Comparison of ENCODE assay signal across 1 cellular context in genomic region chr11:69474736-69475135, GRCh38.
TF ChIP-seq lines count a peak whose summit lies in the region.

No MANE protein-coding gene starts in this region.

TF ChIP-seq in H1, 55 proteins besides CTCF, POLR2A, EP300 and RAD21:
- no peak for TF ChIP-seq TAF1 (IDR thresholded peaks at IDR 0.05; ENCODE audit: low read depth, low read length)
- TF ChIP-seq SP4 (IDR thresholded peaks at IDR 0.05; ENCODE audit: low read length): no peak
- no peak for TF ChIP-seq SUZ12 (IDR thresholded peaks at IDR 0.05; ENCODE audit: low read length)
- no peak for TF ChIP-seq CREB1 (IDR thresholded peaks at IDR 0.05)
- TF ChIP-seq SAP30 (IDR thresholded peaks at IDR 0.05; ENCODE audit: insufficient read depth, insufficient replicate concordance, low read length): no peak
- TF ChIP-seq RFX5 (IDR thresholded peaks at IDR 0.05; ENCODE audit: borderline replicate concordance, low read depth, low read length): no peak
- TF ChIP-seq, protein P1, sequence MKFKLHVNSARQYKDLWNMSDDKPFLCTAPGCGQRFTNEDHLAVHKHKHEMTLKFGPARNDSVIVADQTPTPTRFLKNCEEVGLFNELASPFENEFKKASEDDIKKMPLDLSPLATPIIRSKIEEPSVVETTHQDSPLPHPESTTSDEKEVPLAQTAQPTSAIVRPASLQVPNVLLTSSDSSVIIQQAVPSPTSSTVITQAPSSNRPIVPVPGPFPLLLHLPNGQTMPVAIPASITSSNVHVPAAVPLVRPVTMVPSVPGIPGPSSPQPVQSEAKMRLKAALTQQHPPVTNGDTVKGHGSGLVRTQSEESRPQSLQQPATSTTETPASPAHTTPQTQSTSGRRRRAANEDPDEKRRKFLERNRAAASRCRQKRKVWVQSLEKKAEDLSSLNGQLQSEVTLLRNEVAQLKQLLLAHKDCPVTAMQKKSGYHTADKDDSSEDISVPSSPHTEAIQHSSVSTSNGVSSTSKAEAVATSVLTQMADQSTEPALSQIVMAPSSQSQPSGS (IDR thresholded peaks at IDR 0.05; ENCODE audit: low read length): no peak
- no peak for TF ChIP-seq SRF (IDR thresholded peaks at IDR 0.05; ENCODE audit: low read depth, low read length)
- no peak for TF ChIP-seq PHF8 (conservative IDR thresholded peaks at IDR 0.05; ENCODE audit: low read depth, low read length)
